9 cellular contexts compared by ENCODE assay signal in the genomic region with DNA sequence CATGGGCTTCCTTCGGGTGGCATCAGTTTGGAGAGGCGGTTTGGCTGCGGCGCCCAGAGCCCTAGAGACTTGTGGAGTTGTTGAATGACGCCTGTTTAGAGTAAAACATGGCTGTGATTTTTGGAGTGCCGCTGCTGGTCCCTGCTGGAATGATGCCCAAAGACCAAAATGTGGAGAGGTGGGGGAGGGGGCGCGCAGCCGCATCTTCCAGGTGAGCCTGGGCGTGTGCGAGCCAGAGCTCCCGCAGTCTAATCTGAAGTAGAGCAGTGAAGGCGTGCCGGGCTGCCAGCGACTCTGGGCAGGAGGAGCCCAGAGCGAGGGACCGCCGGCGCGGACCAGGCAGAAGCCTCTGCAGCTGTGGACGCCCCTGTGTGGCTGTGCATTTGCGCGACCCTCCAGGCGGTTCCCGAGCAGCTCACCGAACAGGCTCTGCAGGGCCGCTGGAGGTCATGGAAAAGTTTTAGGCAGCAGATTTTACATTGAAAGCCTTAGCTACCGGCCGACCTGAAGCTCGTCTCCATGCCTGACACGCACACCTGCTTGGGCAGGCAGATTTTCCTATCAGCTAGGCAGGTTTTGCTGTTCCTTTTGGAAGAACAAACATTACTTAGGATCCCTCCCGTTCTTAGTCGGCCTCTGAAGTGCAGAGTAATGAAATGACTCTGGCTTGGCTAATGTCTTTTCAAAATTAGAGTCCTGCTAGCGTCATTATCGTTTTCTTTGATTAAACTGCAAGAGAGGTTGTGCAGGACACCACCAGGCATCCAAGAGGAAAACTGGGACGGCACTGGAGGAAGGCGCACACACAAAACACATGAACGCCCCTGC.
DNase-seq lines count a peak whose midpoint lies in the region; ATAC-seq and TF ChIP-seq lines count a peak whose summit lies in the region.
"Had no signal": no experiment of that assay in that cellular context is flagged by ENCODE, and none has a peak within 500 bp of the region (broad histone marks: within the 10 kb centered on the region; RNA-seq: fewer than 3 reads in every experiment).

No MANE protein-coding gene starts in this region.

- TF ChIP-seq CTCF in right atrium auricular region (IDR thresholded peaks at IDR 0.05) (no peak), psoas muscle (IDR thresholded peaks at IDR 0.05) (no peak)

- DNase-seq in ELF-1 (ENCODE audit: low read depth, low spot score), result peak; percentile 87
- DNase-seq in right atrium auricular region (ENCODE audit: low spot score), result no peak
- no peak for DNase-seq in psoas muscle
- DNase-seq in T1000 (lab: John Stamatoyannopoulos, UW), result no peak
- no peak for DNase-seq in T-helper 1 cell
- DNase-seq in stimulated activated naive CD4-positive, alpha-beta T cell (lab: John Stamatoyannopoulos, UW), result no peak

- peak overlapping the region; percentile 48 to 71 for H3K27ac ChIP-seq in right atrium auricular region
- H3K27ac ChIP-seq in psoas muscle, result no peak overlapping the region
- H3K27ac ChIP-seq: epithelial cell of prostate had no signal

- H3K9me3 ChIP-seq in right atrium auricular region (no peaks in the 10 kb centered on the region), psoas muscle (no peaks in the 10 kb centered on the region)

- peak; percentile 71 for ATAC-seq in SK-N-SH treated with all-trans-retinoic acid at 6 μM for 48 hours
- ATAC-seq in psoas muscle, result no peak
- ATAC-seq in HG03460 (IDR thresholded peaks at IDR 0.05; ENCODE audit: unreplicated experiment), result no peak

- H3K27me3 ChIP-seq in right atrium auricular region, result no peaks in the 10 kb centered on the region
- H3K27me3 ChIP-seq in psoas muscle (ENCODE audit: insufficient read depth in 3 of 3, low read length in 2 of 3), result peaks cover 0 to 60% (median 12%) of the 10 kb centered on the region in 3 donors

- intact Hi-C loops in psoas muscle (cut with DNase I), result no loop called here

- H3K4me1 ChIP-seq in right atrium auricular region, result peaks cover 0 to 23% of the 10 kb centered on the region in 2 donors
- no peaks in the 10 kb centered on the region for H3K4me1 ChIP-seq in psoas muscle

- H3K36me3 ChIP-seq in right atrium auricular region, result no peaks in the 10 kb centered on the region
- H3K36me3 ChIP-seq in psoas muscle (ENCODE audit: insufficient read depth in 1 of 2, low read depth in 1 of 2), result no peaks in the 10 kb centered on the region

- H3K4me3 ChIP-seq in right atrium auricular region (peak overlapping the region; percentile 54 to 63), psoas muscle (peak overlapping the region; percentile 64)

- 11 to 23% (median 14%) methylated on average over 37 to 38 of the region's 38 CpGs for WGBS in psoas muscle, 3 donors

TF ChIP-seq in SK-N-SH treated with all-trans-retinoic acid at 6 μM for 48 hours, 23 proteins besides CTCF, POLR2A, EP300 and RAD21:
- TF ChIP-seq TOX (CRISPR knock-in tag; IDR thresholded peaks at IDR 0.05; ENCODE audit: borderline replicate concordance), result no peak
- TF ChIP-seq OSR1 (CRISPR knock-in tag; IDR thresholded peaks at IDR 0.05), result no peak
- TF ChIP-seq GLIS3 (CRISPR knock-in tag; IDR thresholded peaks at IDR 0.05), result no peak
